8 cellular contexts compared by ENCODE assay signal in genomic region chr3:134357914-134358811, GRCh38. TPM values are rescaled to one million over a fixed set of nuclear protein-coding genes. Genes with fewer than 3 reads are reported as not detected.
DNase-seq lines count a peak whose midpoint lies in the region; ATAC-seq and TF ChIP-seq lines count a peak whose summit lies in the region.

No MANE protein-coding gene starts in this region.

- H3K9me3 Mint-ChIP-seq in MCF 10A (ENCODE audit: unreplicated experiment) = no peaks in the 10 kb centered on the region
- no peaks in the 10 kb centered on the region for H3K9me3 Mint-ChIP-seq in activated T-helper 1 cell treated with anti-CD3 and anti-CD28 coated beads, Interleukin-12 subunit alpha, Interleukin-12 subunit beta, Interleukin-2, Interleukin-4 antibody, amounts not matched to agents 30 ng/mL and 10 ng/mL and 1 ng/mL, durations not matched to agents 14 hours and 24 hours and 36 hours

- intact Hi-C loops in MCF 10A (cut with micrococcal nuclease) = no loop called here
- intact Hi-C loops in activated T-helper 1 cell treated with anti-CD3 and anti-CD28 coated beads, Interleukin-12 subunit alpha, Interleukin-12 subunit beta, Interleukin-2, Interleukin-4 antibody, amounts not matched to agents 30 ng/mL and 10 ng/mL and 1 ng/mL, durations not matched to agents 14 hours and 24 hours and 36 hours (cut with micrococcal nuclease) = loop anchor here (1.0 kb wide), 1 partner anchor 116 kb away; no protein-coding TSS in a partner anchor

- peak in 1 of 2 donors; percentile 94 for TF ChIP-seq EP300 in tibial nerve (IDR thresholded peaks at IDR 0.05)

- peak overlapping the region; percentile 31 for H3K4me3 Mint-ChIP-seq in MCF 10A (ENCODE audit: unreplicated experiment)
- H3K4me3 Mint-ChIP-seq in activated T-helper 1 cell treated with anti-CD3 and anti-CD28 coated beads, Interleukin-12 subunit alpha, Interleukin-12 subunit beta, Interleukin-2, Interleukin-4 antibody, amounts not matched to agents 30 ng/mL and 10 ng/mL and 1 ng/mL, durations not matched to agents 14 hours and 24 hours and 36 hours = no peak overlapping the region

- no peak for ATAC-seq in HG02571 (IDR thresholded peaks at IDR 0.05; ENCODE audit: unreplicated experiment)

- H3K27me3 Mint-ChIP-seq in MCF 10A (ENCODE audit: insufficient read depth, unreplicated experiment) = no peaks in the 10 kb centered on the region
- H3K27me3 Mint-ChIP-seq in activated T-helper 1 cell treated with anti-CD3 and anti-CD28 coated beads, Interleukin-12 subunit alpha, Interleukin-12 subunit beta, Interleukin-2, Interleukin-4 antibody, amounts not matched to agents 30 ng/mL and 10 ng/mL and 1 ng/mL, durations not matched to agents 14 hours and 24 hours and 36 hours (ENCODE audit: insufficient read depth) = peaks cover 10% of the 10 kb centered on the region

- POLR2A ChIA-PET in GM10248 (lab: Yijun Ruan, JAX) (no interaction called here), MCF 10A (lab: Yijun Ruan, JAX) (interaction anchor here (0.6 to 9.7 kb wide), 9 partner anchors 15 to 128 kb away, joined by 3 to 95 read pairs (median 5); partner anchors contain the start of genes AMOTL2, ANAPC13 and CEP63)

- peak overlapping the region; percentile 50 for H3K27ac Mint-ChIP-seq in MCF 10A (ENCODE audit: low read depth, unreplicated experiment)
- H3K27ac Mint-ChIP-seq in activated T-helper 1 cell treated with anti-CD3 and anti-CD28 coated beads, Interleukin-12 subunit alpha, Interleukin-12 subunit beta, Interleukin-2, Interleukin-4 antibody, amounts not matched to agents 30 ng/mL and 10 ng/mL and 1 ng/mL, durations not matched to agents 14 hours and 24 hours and 36 hours = no peak overlapping the region

- H3K27ac ChIP-seq in tibial nerve = peak overlapping the region; percentile 50 to 100 (median 90)

- DNase-seq in GM10248 (ENCODE audit: extremely low spot score) (peak; percentile 64), LNCaP clone FGC (ENCODE audit: low read depth) (no peak), MCF 10A (ENCODE audit: unreplicated experiment) (peak; percentile 90), left kidney (ENCODE audit: low read depth, low spot score) (peak; percentile 95), tibial nerve (ENCODE audit: low spot score in 2 of 2) (peak in 1 of 2 donors; percentile 58), activated T-cell treated with anti-CD3 and anti-CD28 coated beads for 4 hours (no peak)
- no peak for DNase-seq in activated T-helper 1 cell treated with anti-CD3 and anti-CD28 coated beads, Interleukin-12 subunit alpha, Interleukin-12 subunit beta, Interleukin-2, Interleukin-4 antibody, amounts not matched to agents 30 ng/mL and 10 ng/mL and 1 ng/mL, durations not matched to agents 14 hours and 24 hours and 36 hours (ENCODE audit: low spot score)

- no peaks in the 10 kb centered on the region for H3K27me3 ChIP-seq in tibial nerve

- H3K4me3 ChIP-seq in LNCaP clone FGC (ENCODE audit: low read depth, low read length) (no peak overlapping the region), tibial nerve (peak overlapping the region in 1 of 4 donors; percentile 3)

- H3K9me3 ChIP-seq in tibial nerve = no peaks in the 10 kb centered on the region

- no TSS peak for BruUV-seq in MCF 10A (replicated peaks; lab: Mats Ljungman, UMichigan)

- no peak for TF ChIP-seq POLR2A in tibial nerve (IDR thresholded peaks at IDR 0.05)

- peaks cover 19 to 100% (median 86%) of the 10 kb centered on the region in 4 donors for H3K4me1 ChIP-seq in tibial nerve

- peaks cover 4 to 94% (median 13%) of the 10 kb centered on the region in 3 donors for H3K36me3 ChIP-seq in tibial nerve

- H3K4me1 Mint-ChIP-seq in MCF 10A (ENCODE audit: insufficient read depth, unreplicated experiment) = peaks cover 40% of the 10 kb centered on the region
- H3K4me1 Mint-ChIP-seq in activated T-helper 1 cell treated with anti-CD3 and anti-CD28 coated beads, Interleukin-12 subunit alpha, Interleukin-12 subunit beta, Interleukin-2, Interleukin-4 antibody, amounts not matched to agents 30 ng/mL and 10 ng/mL and 1 ng/mL, durations not matched to agents 14 hours and 24 hours and 36 hours (ENCODE audit: low read depth) = no peaks in the 10 kb centered on the region

- peak; percentile 25 for TF ChIP-seq CTCF in GM10248 (IDR thresholded peaks at IDR 0.05; ENCODE audit: control extremely low read depth, extremely low read depth, low read depth, missing control alignments)
- peak; percentile 35 for TF ChIP-seq CTCF in LNCaP clone FGC (IDR thresholded peaks at IDR 0.05; ENCODE audit: control insufficient read depth, extremely low read depth, insufficient read depth)
- TF ChIP-seq CTCF in MCF 10A (IDR thresholded peaks at IDR 0.05; ENCODE audit: unreplicated experiment) = peak; percentile 20
- peak in 2 of 5 experiments; percentile 19 to 21 for TF ChIP-seq CTCF in tibial nerve (IDR thresholded peaks at IDR 0.05)

- WGBS in tibial nerve, 2 donors = 18 to 20% methylated on average over 10 of the region's 10 CpGs

- peaks cover 100% of the 10 kb centered on the region for H3K36me3 Mint-ChIP-seq in MCF 10A (ENCODE audit: insufficient read depth, unreplicated experiment)
- H3K36me3 Mint-ChIP-seq in activated T-helper 1 cell treated with anti-CD3 and anti-CD28 coated beads, Interleukin-12 subunit alpha, Interleukin-12 subunit beta, Interleukin-2, Interleukin-4 antibody, amounts not matched to agents 30 ng/mL and 10 ng/mL and 1 ng/mL, durations not matched to agents 14 hours and 24 hours and 36 hours (ENCODE audit: low read depth) = no peaks in the 10 kb centered on the region

- CTCF ChIA-PET in GM10248 (lab: Yijun Ruan, JAX) = interaction anchor here (0.6 to 2.1 kb wide), 8 partner anchors 21 to 145 kb away, joined by 3 to 6 read pairs (median 3); no protein-coding TSS in a partner anchor
- CTCF ChIA-PET in MCF 10A (lab: Yijun Ruan, JAX) = interaction anchor here (0.6 to 30.1 kb wide), 9 partner anchors 13 to 424 kb away, joined by 3 to 449 read pairs (median 3); partner anchors contain the start of genes ANAPC13 and CEP63

RNA-seq across cellular contexts. Expression of gene AMOTL2, which starts 16.1 kb away (rescaled TPM):
- 92.6 and 137 TPM in 2 replicates for total RNA-seq in MCF 10A (2022)
- total RNA-seq in tibial nerve = 100 to 1,000 TPM; 216 to 337 (median 255) TPM
- total RNA-seq in activated T-helper 1 cell treated with anti-CD3 and anti-CD28 coated beads, Interleukin-12 subunit alpha, Interleukin-12 subunit beta, Interleukin-2, Interleukin-4 antibody, amounts not matched to agents 30 ng/mL and 10 ng/mL and 1 ng/mL, durations not matched to agents 14 hours and 24 hours and 36 hours = not detected in 2 replicates

Comparison
In these comparisons a context has a peak if more than half of its experiments do, and no peak if none do; other contexts are left out.
1. DNase-seq: peak in GM10248 (single experiment), MCF 10A (single experiment) and left kidney (single experiment); none in LNCaP clone FGC (single experiment), activated T-helper 1 cell treated with anti-CD3 and anti-CD28 coated beads, Interleukin-12 subunit alpha, Interleukin-12 subunit beta, Interleukin-2, Interleukin-4 antibody, amounts not matched to agents 30 ng/mL and 10 ng/mL and 1 ng/mL, durations not matched to agents 14 hours and 24 hours and 36 hours (single experiment) and activated T-cell treated with anti-CD3 and anti-CD28 coated beads for 4 hours (single experiment).
2. RNA of gene AMOTL2, which starts 16.1 kb away (total RNA-seq): 216 to 337 TPM in tibial nerve and 92.6 to 137 TPM in MCF 10A; not detected in activated T-helper 1 cell treated with anti-CD3 and anti-CD28 coated beads, Interleukin-12 subunit alpha, Interleukin-12 subunit beta, Interleukin-2, Interleukin-4 antibody, amounts not matched to agents 30 ng/mL and 10 ng/mL and 1 ng/mL, durations not matched to agents 14 hours and 24 hours and 36 hours; every median in the first group is over 10 times any median in the second.